Comparison of ENCODE assay signal across 33 cellular contexts in genomic region chr15:53498996-53499395, GRCh38.
A peak's percentile ranks its signal among the peaks of the same experiment; 100 is the strongest.
DNase-seq lines count a peak whose midpoint lies in the region; ATAC-seq, FAIRE-seq and TF ChIP-seq lines count a peak whose summit lies in the region.
"Had no signal": no experiment of that assay in that cellular context is flagged by ENCODE, and none has a peak within 500 bp of the region (broad histone marks: within the 10 kb centered on the region; RNA-seq: fewer than 3 reads in every experiment).

No MANE protein-coding gene starts in this region.

- no peaks in the 10 kb centered on the region for H4K20me1 ChIP-seq in HepG2 (ENCODE audit: insufficient read depth, low read length)
- H4K20me1 ChIP-seq: BLaER1; BLaER1 treated with 17β-estradiol and CSF1 and Interleukin-3, amounts not matched to agents 10 nM and 100 nM had no signal

- CTCF ChIA-PET in HepG2 (lab: Yijun Ruan, JAX; ENCODE audit: low intra/inter-chr PET ratio, low total read pairs), result no interaction called here

- TF ChIP-seq POLR2A in HepG2 (IDR thresholded peaks at IDR 0.05; ENCODE audit: insufficient read depth in 1 of 2, low read depth in 2 of 2, low read length in 2 of 2) (no peak), right lobe of liver (IDR thresholded peaks at IDR 0.05) (no peak)

- H2AFZ ChIP-seq in HepG2 (ENCODE audit: low read length), result no peak overlapping the region

- WGBS in HepG2 (ENCODE audit: low lambda C conversion rate), result 45% methylated on average over 3 of the region's 4 CpGs
- WGBS in right lobe of liver (ENCODE audit: insufficient coverage, low coverage, low lambda C conversion rate, missing lambda C conversion rate), result 75% methylated on average over 2 of the region's 4 CpGs

- TF ChIP-seq RAD21 in HepG2 (CRISPR knock-in tag; IDR thresholded peaks at IDR 0.05), result no peak

- H3K79me2 ChIP-seq in HepG2 (ENCODE audit: insufficient read depth, low read length), result no peaks in the 10 kb centered on the region

- intact Hi-C loops in HepG2 (cut with micrococcal nuclease; ENCODE audit: unreplicated experiment) (no loop called here), right lobe of liver (cut with DNase I) (no loop called here)

- H3K4me3 ChIP-seq in HepG2 (replicated peaks in 1 of 3; ENCODE audit: insufficient read depth in 1 of 3, low read depth in 2 of 3, low read length in 3 of 3), result no peak overlapping the region
- H3K4me3 ChIP-seq in right lobe of liver, result no peak overlapping the region
- H3K4me3 ChIP-seq: A549; BLaER1; BLaER1 treated with 17β-estradiol and CSF1 and Interleukin-3, amounts not matched to agents 10 nM and 100 nM had no signal

- no peak for FAIRE-seq in HepG2 (lab: Jason Lieb, UNC)
- FAIRE-seq: A204.1, A549, D721Med had no signal

- no peaks in the 10 kb centered on the region for H3K27me3 Mint-ChIP-seq in nephron progenitor cell (ENCODE audit: low read depth, poor library complexity)
- H3K27me3 Mint-ChIP-seq: B cell; CD4-positive, alpha-beta memory T cell; CD4-positive, alpha-beta T cell; CD4-positive, CD25-positive, alpha-beta regulatory T cell; CD8-positive, alpha-beta memory T cell had no signal

- no peak overlapping the region for H3K4me2 ChIP-seq in HepG2 (ENCODE audit: low read depth, low read length)
- H3K4me2 ChIP-seq: A549; BLaER1; BLaER1 treated with 17β-estradiol and CSF1 and Interleukin-3, amounts not matched to agents 10 nM and 100 nM had no signal

- no peaks in the 10 kb centered on the region for H3K36me3 Mint-ChIP-seq in nephron progenitor cell (ENCODE audit: low read depth)
- H3K36me3 Mint-ChIP-seq: CD14-positive monocyte; CD4-positive, alpha-beta memory T cell; CD4-positive, CD25-positive, alpha-beta regulatory T cell; CD8-positive, alpha-beta memory T cell; CD8-positive, alpha-beta T cell had no signal

- H3K9me3 ChIP-seq in HepG2 (ENCODE audit: low read length) (peaks cover 4% of the 10 kb centered on the region; the same call in 1 of the 2 replicates), right lobe of liver (no peaks in the 10 kb centered on the region)
- H3K9me3 ChIP-seq: A549, BE2C, BLaER1, Caco-2 had no signal

- H3K27ac Mint-ChIP-seq in nephron progenitor cell, result peak overlapping the region; percentile 4
- H3K27ac Mint-ChIP-seq: B cell; CD14-positive monocyte; CD4-positive, alpha-beta memory T cell; CD4-positive, alpha-beta T cell; CD4-positive, CD25-positive, alpha-beta regulatory T cell; CD8-positive, alpha-beta memory T cell; CD8-positive, alpha-beta T cell had no signal

- H3K4me1 Mint-ChIP-seq in nephron progenitor cell, result no peaks in the 10 kb centered on the region
- H3K4me1 Mint-ChIP-seq: B cell; CD14-positive monocyte; CD4-positive, alpha-beta memory T cell; CD4-positive, CD25-positive, alpha-beta regulatory T cell; CD8-positive, alpha-beta memory T cell had no signal

- no peak overlapping the region for H3K27ac ChIP-seq in HepG2 (ENCODE audit: extremely low read length, insufficient read depth, low read length)
- H3K27ac ChIP-seq in right lobe of liver, result no peak overlapping the region
- H3K27ac ChIP-seq: 22Rv1; A549; BLaER1; BLaER1 treated with 17β-estradiol and CSF1 and Interleukin-3, amounts not matched to agents 10 nM and 100 nM; C4-2B had no signal

- in situ Hi-C loops in HepG2 (cut with HindIII; ENCODE audit: extremely low pct_ligation_motif_present, low pct_unique_long_range_greater_than_20kb), result no loop called here

- TF ChIP-seq EP300 in HepG2 (IDR thresholded peaks at IDR 0.05; ENCODE audit: low read depth in 2 of 2, low read length in 2 of 2), result no peak
- TF ChIP-seq EP300 in HepG2 (CRISPR knock-in tag; IDR thresholded peaks at IDR 0.05; ENCODE audit: borderline replicate concordance), result no peak

- POLR2A ChIA-PET in HepG2 (lab: Yijun Ruan, JAX), result no interaction called here

- H3K27me3 ChIP-seq in HepG2 (ENCODE audit: control insufficient read depth in 1 of 2, insufficient read depth in 2 of 2, low read length in 2 of 2) (no peaks in the 10 kb centered on the region), right lobe of liver (no peaks in the 10 kb centered on the region)
- H3K27me3 ChIP-seq: BE2C; BLaER1; BLaER1 treated with 17β-estradiol and CSF1 and Interleukin-3, amounts not matched to agents 10 nM and 100 nM had no signal

- H3K36me3 ChIP-seq in HepG2 (replicated peaks in 1 of 2; ENCODE audit: control insufficient read depth in 1 of 2, insufficient read depth in 2 of 2, low read length in 2 of 2) (no peaks in the 10 kb centered on the region), right lobe of liver (no peaks in the 10 kb centered on the region)
- H3K36me3 ChIP-seq: BE2C; BLaER1; BLaER1 treated with 17β-estradiol and CSF1 and Interleukin-3, amounts not matched to agents 10 nM and 100 nM had no signal

- no peak overlapping the region for H3K9ac ChIP-seq in HepG2 (ENCODE audit: insufficient read depth, low read depth, low read length)
- H3K9ac ChIP-seq: BLaER1; BLaER1 treated with 17β-estradiol and CSF1 and Interleukin-3, amounts not matched to agents 10 nM and 100 nM had no signal

- no peak overlapping the region for H3K4me3 Mint-ChIP-seq in nephron progenitor cell
- H3K4me3 Mint-ChIP-seq: B cell; CD14-positive monocyte; CD4-positive, alpha-beta memory T cell; CD4-positive, alpha-beta T cell; CD4-positive, CD25-positive, alpha-beta regulatory T cell; CD8-positive, alpha-beta memory T cell; CD8-positive, alpha-beta T cell had no signal

- DNase-seq in HepG2 (ENCODE audit: low spot score) (no peak), right lobe of liver (no peak), nephron progenitor cell (no peak)
- DNase-seq: 8988T; ACHN; AML-193; BE2C; C1 segment of cervical spinal cord; Caco-2; Calu3; CD4-positive, alpha-beta memory T cell; CD4-positive, alpha-beta T cell; CD4-positive, CD25-positive, alpha-beta regulatory T cell; CD8-positive, alpha-beta memory T cell; CD8-positive, alpha-beta T cell; COR-L47; DMS 273 treated with DMSO at 0.1 percent for 48 hours; DMS153; DMS53; DMS79; DMS79 treated with DMSO at 0.1 percent for 48 hours; DND-41; EL had no signal

- no peak for ATAC-seq in HepG2
- ATAC-seq in right lobe of liver, result no peak
- no peak for ATAC-seq in HG02678 (IDR thresholded peaks at IDR 0.05; ENCODE audit: unreplicated experiment)
- ATAC-seq: A549; CD8-positive, alpha-beta T cell had no signal

- TF ChIP-seq CTCF in HepG2 (CRISPR knock-in tag; IDR thresholded peaks at IDR 0.05), result no peak
- TF ChIP-seq CTCF in right lobe of liver (IDR thresholded peaks at IDR 0.05), result no peak
- TF ChIP-seq CTCF in nephron progenitor cell (IDR thresholded peaks at IDR 0.05), result no peak

- H3K4me1 ChIP-seq in HepG2 (ENCODE audit: insufficient read depth, low read length) (no peaks in the 10 kb centered on the region), right lobe of liver (no peaks in the 10 kb centered on the region)
- H3K4me1 ChIP-seq: A549; BE2C; BLaER1; BLaER1 treated with 17β-estradiol and CSF1 and Interleukin-3, amounts not matched to agents 10 nM and 100 nM; Caco-2 had no signal

- H3K9me3 Mint-ChIP-seq in nephron progenitor cell, result peaks cover 4% of the 10 kb centered on the region
- H3K9me3 Mint-ChIP-seq: CD8-positive, alpha-beta T cell had no signal

- no TSS peak for BruUV-seq in HepG2 (replicated peaks; lab: Mats Ljungman, UMichigan)

TF ChIP-seq in HepG2, 621 proteins besides CTCF, POLR2A, EP300 and RAD21:
- TF ChIP-seq ZNF431 (CRISPR knock-in tag; IDR thresholded peaks at IDR 0.05; ENCODE audit: borderline replicate concordance, low read depth), result peak; percentile 54; the same call in 1 of the 2 replicates
- no peak for TF ChIP-seq HMG20A (CRISPR knock-in tag; IDR thresholded peaks at IDR 0.05; ENCODE audit: borderline replicate concordance)
- peak; percentile 78; the same call in 1 of the 2 replicates for TF ChIP-seq ZNF430 (CRISPR knock-in tag; IDR thresholded peaks at IDR 0.05)
- TF ChIP-seq CREB1 (IDR thresholded peaks at IDR 0.05), result no peak
- TF ChIP-seq CREB1 (CRISPR knock-in tag; IDR thresholded peaks at IDR 0.05), result no peak
